Comparison of ENCODE assay signal across 8 cellular contexts in genomic region chr1:158149175-158149574, GRCh38. TPM values are rescaled to one million over a fixed set of nuclear protein-coding genes. Genes with fewer than 3 reads are reported as not detected.
DNase-seq lines count a peak whose midpoint lies in the region; ATAC-seq and TF ChIP-seq lines count a peak whose summit lies in the region.

No MANE protein-coding gene starts in this region.

- H3K36me3 ChIP-seq in hepatocyte (replicated peaks; ENCODE audit: insufficient read depth, low read depth): no peaks in the 10 kb centered on the region
- no peaks in the 10 kb centered on the region for H3K36me3 ChIP-seq in stomach

- H2AFZ ChIP-seq in hepatocyte: peak overlapping the region; percentile 95

- H3K79me2 ChIP-seq in hepatocyte: no peaks in the 10 kb centered on the region

- peak overlapping the region; percentile 83 to 94 for H3K27ac Mint-ChIP-seq in activated naive CD4-positive, alpha-beta T cell treated with anti-CD3 and anti-CD28 coated beads, Interleukin-2, amount 50 U/mL, for 72 hours

- TF ChIP-seq EP300 in stomach (IDR thresholded peaks at IDR 0.05): no peak

- H3K27me3 ChIP-seq in hepatocyte (peaks cover 6% of the 10 kb centered on the region), stomach (peaks cover 0 to 1% (median 0%) of the 10 kb centered on the region in 3 donors)

- no peaks in the 10 kb centered on the region for H3K9me3 ChIP-seq in hepatocyte (ENCODE audit: low read depth)
- H3K9me3 ChIP-seq in stomach: no peaks in the 10 kb centered on the region

- no peaks in the 10 kb centered on the region for H3K9me2 ChIP-seq in hepatocyte (replicated peaks; ENCODE audit: insufficient read depth)

- peak overlapping the region; percentile 23 for H3K4me3 ChIP-seq in hepatocyte
- H3K4me3 ChIP-seq in stomach: peak overlapping the region; percentile 33 to 38 (median 36)

- 66% methylated on average over 8 of the region's 8 CpGs for WGBS in hepatocyte (ENCODE audit: low lambda C conversion rate, missing lambda C conversion rate)
- WGBS in stomach, 5 donors: 48 to 63% (median 59%) methylated on average over 8 of the region's 8 CpGs

- peak overlapping the region; percentile 80 for H3K4me2 ChIP-seq in hepatocyte

- intact Hi-C loops in stomach (cut with DNase I; ENCODE audit: low total_unique reads): no loop called here

- peak overlapping the region; percentile 8 for H3K27ac ChIP-seq in hepatocyte
- H3K27ac ChIP-seq in stomach: peak overlapping the region in 4 of 5 donors; percentile 56 to 76 (median 72)

- ATAC-seq in HG02884 (IDR thresholded peaks at IDR 0.05; ENCODE audit: unreplicated experiment): peak; percentile 10
- peak in 1 of 2 donors; percentile 17 for ATAC-seq in activated naive CD4-positive, alpha-beta T cell treated with anti-CD3 and anti-CD28 coated beads, Interleukin-2, amount 50 U/mL, for 72 hours
- ATAC-seq in GM19467 (IDR thresholded peaks at IDR 0.05; ENCODE audit: unreplicated experiment): no peak

- peaks cover 19 to 21% of the 10 kb centered on the region in 2 donors for H3K9me3 Mint-ChIP-seq in activated naive CD4-positive, alpha-beta T cell treated with anti-CD3 and anti-CD28 coated beads, Interleukin-2, amount 50 U/mL, for 72 hours

- TF ChIP-seq CTCF in hepatocyte (IDR thresholded peaks at IDR 0.05; ENCODE audit: poor library complexity): no peak
- no peak for TF ChIP-seq CTCF in stomach (IDR thresholded peaks at IDR 0.05)

- H3K36me3 Mint-ChIP-seq in activated naive CD4-positive, alpha-beta T cell treated with anti-CD3 and anti-CD28 coated beads, Interleukin-2, amount 50 U/mL, for 72 hours: peaks cover 12 to 23% of the 10 kb centered on the region in 2 donors

- no peaks in the 10 kb centered on the region for H3K4me1 ChIP-seq in hepatocyte (ENCODE audit: insufficient read depth)
- peaks cover 5 to 14% (median 10%) of the 10 kb centered on the region in 4 donors for H3K4me1 ChIP-seq in stomach

- TF ChIP-seq POLR2A in stomach (IDR thresholded peaks at IDR 0.05): no peak

- DNase-seq in activated naive CD4-positive, alpha-beta T cell treated with anti-CD3 and anti-CD28 coated beads, Interleukin-2, amount 50 U/mL, for 72 hours (ENCODE audit: low spot score in 2 of 2): no peak
- DNase-seq in hepatocyte (ENCODE audit: low spot score): no peak
- no peak for DNase-seq in stomach
- DNase-seq in SKM-1 (lab: John Stamatoyannopoulos, UW; ENCODE audit: unreplicated experiment): no peak
- DNase-seq in germinal center (ENCODE audit: low spot score): no peak
- DNase-seq in stimulated activated naive CD4-positive, alpha-beta T cell (lab: John Stamatoyannopoulos, UW): no peak

- H4K20me1 ChIP-seq in hepatocyte (ENCODE audit: insufficient read depth, poor library complexity, severe bottlenecking): no peaks in the 10 kb centered on the region

RNA-seq across cellular contexts. Expression of gene CD1D, which starts 31.5 kb away (rescaled TPM):
- total RNA-seq in activated naive CD4-positive, alpha-beta T cell treated with anti-CD3 and anti-CD28 coated beads, Interleukin-2, amount 50 U/mL, for 72 hours: not detected
- total RNA-seq in hepatocyte (3.9 and 4.7 TPM in 2 replicates), stomach (1 to 10 TPM in 2 of 5 donors, not detected in 3; 1.9 to 2.6 TPM)
- polyA plus RNA-seq in hepatocyte (2.3 and 3.7 TPM in 2 replicates), stomach (1 to 10 TPM in 1 of 3 donors, under 1 TPM in 2; 0.93 to 2.1 (median 1.00) TPM)
